Comparison of ENCODE assay signal across 11 cellular contexts in genomic region chr4:129223955-129224354, GRCh38.
"Had no signal": no experiment of that assay in that cellular context is flagged by ENCODE, and none has a peak within 500 bp of the region (broad histone marks: within the 10 kb centered on the region; RNA-seq: fewer than 3 reads in every experiment).

No MANE protein-coding gene starts in this region.

- DNase-seq: activated CD4-positive, alpha-beta T cell treated with anti-CD3 and anti-CD28 coated beads, Interleukin-2, amount 50 U/mL, for 4 hours; activated gamma-delta T cell; activated naive CD8-positive, alpha-beta T cell treated with anti-CD3 and anti-CD28 coated beads for 36 hours; activated T-cell treated with anti-CD3 and anti-CD28 coated beads, Interleukin-2, amount 50 U/mL, for 48 hours; left ventricle myocardium inferior; retina; stomach; T-helper 2 cell; uterus had no signal

- H3K36me3 Mint-ChIP-seq: activated naive CD8-positive, alpha-beta T cell treated with anti-CD3 and anti-CD28 coated beads for 36 hours had no signal

- H3K27me3 ChIP-seq: gastroesophageal sphincter, stomach, uterus had no signal

- H3K9me3 ChIP-seq: gastroesophageal sphincter, left ventricle myocardium inferior, stomach, uterus had no signal

- H3K4me1 ChIP-seq: gastroesophageal sphincter, left ventricle myocardium inferior, stomach, uterus had no signal

- H3K9me3 Mint-ChIP-seq: activated naive CD8-positive, alpha-beta T cell treated with anti-CD3 and anti-CD28 coated beads for 36 hours had no signal

- H3K4me1 Mint-ChIP-seq: activated naive CD8-positive, alpha-beta T cell treated with anti-CD3 and anti-CD28 coated beads for 36 hours had no signal

- H3K27ac ChIP-seq: gastroesophageal sphincter, left ventricle myocardium inferior, stomach, uterus had no signal

- H3K4me3 ChIP-seq: gastroesophageal sphincter, left ventricle myocardium inferior, stomach, uterus had no signal

- H3K36me3 ChIP-seq: gastroesophageal sphincter, left ventricle myocardium inferior, stomach, uterus had no signal

- H3K4me3 Mint-ChIP-seq: activated naive CD8-positive, alpha-beta T cell treated with anti-CD3 and anti-CD28 coated beads for 36 hours had no signal

- ATAC-seq: activated CD4-positive, CD25-positive, alpha-beta regulatory T cell treated with anti-CD3 and anti-CD28 coated beads, Interleukin-2, amount 50 U/mL, for 24 hours; gastroesophageal sphincter had no signal
